ENCODE assay signal across 12 cellular contexts in genomic region chr19:38770228-38770950, GRCh38. TPM values are rescaled to one million over a fixed set of nuclear protein-coding genes. Genes with fewer than 3 reads are reported as not detected.
DNase-seq lines count a peak whose midpoint lies in the region; ATAC-seq and TF ChIP-seq lines count a peak whose summit lies in the region.
"Not testable (repeated sequence)": the region's sequence is repeated elsewhere in the genome, so short reads cannot be mapped to it uniquely, and the experiment has no call there.
"Had no signal": no experiment of that assay in that cellular context is flagged by ENCODE, and none has a peak within 500 bp of the region (broad histone marks: within the 10 kb centered on the region; RNA-seq: fewer than 3 reads in every experiment).

No MANE protein-coding gene starts in this region.

- H3K4me2 ChIP-seq in smooth muscle cell, result peak overlapping the region; percentile 77

- H3K36me3 ChIP-seq in left ventricle myocardium inferior; smooth muscle cell (ENCODE audit: low read depth): not testable (repeated sequence)

- not testable (repeated sequence) for H3K9me3 ChIP-seq in left ventricle myocardium inferior (replicated peaks); smooth muscle cell (replicated peaks; ENCODE audit: low read depth)

- H3K79me2 ChIP-seq in smooth muscle cell (ENCODE audit: low read depth), result not testable (repeated sequence)

- POLR2A ChIA-PET in T-cell (lab: Charles Lee), result not testable (repeated sequence)

- not testable (repeated sequence) for H3K9ac ChIP-seq in smooth muscle cell (ENCODE audit: low read depth)

- H3K27ac ChIP-seq in left ventricle myocardium inferior (replicated peaks), result peak overlapping the region; percentile 75
- H3K27ac ChIP-seq in smooth muscle cell (ENCODE audit: low read depth), result not testable (repeated sequence)

- not testable (repeated sequence) for H3K4me1 Mint-ChIP-seq in T-cell
- H3K4me1 Mint-ChIP-seq in naive B cell, result peaks cover 4 to 12% (median 8%) of the 10 kb centered on the region in 3 donors

- intact Hi-C loops in left ventricle myocardium inferior (cut with micrococcal nuclease), result not testable (repeated sequence)

- not testable (repeated sequence) for H3K9me3 Mint-ChIP-seq in T-cell, naive B cell

- H3K27ac Mint-ChIP-seq in T-cell, result not testable (repeated sequence)
- H3K27ac Mint-ChIP-seq in naive B cell, result peak overlapping the region in 1 of 6 donors; percentile 96

- CTCF ChIA-PET in T-cell (lab: Charles Lee), result interaction anchor here (0.9 to 1.5 kb wide), 6 partner anchors 61 to 665 kb away, joined by 3 to 7 read pairs (median 3); partner anchors contain the start of genes ECH1 (in 1 of the 2), MRPS12 (in 1 of the 2), RPS16 (in 1 of the 2) and SARS2 (in 1 of the 2)

- H3K4me3 ChIP-seq in choroid plexus epithelial cell (ENCODE audit: low read depth, low read length) (peak overlapping the region; percentile 44), left ventricle myocardium inferior (peak overlapping the region; percentile 56)
- not testable (repeated sequence) for H3K4me3 ChIP-seq in smooth muscle cell

- H4K20me1 ChIP-seq in smooth muscle cell (ENCODE audit: low read depth), result not testable (repeated sequence)

- H3K4me3 Mint-ChIP-seq in T-cell (peak overlapping the region in 2 of 3 donors; percentile 58 to 60), naive B cell (peak overlapping the region in 6 of 8 donors; percentile 42 to 89 (median 72))

- H3K27me3 Mint-ChIP-seq in T-cell, naive B cell: not testable (repeated sequence)

- not testable (repeated sequence) for H3F3A ChIP-seq in smooth muscle cell (ENCODE audit: low read depth)

- H3K27me3 ChIP-seq in left ventricle myocardium inferior (ENCODE audit: low read depth); smooth muscle cell (ENCODE audit: low read depth): not testable (repeated sequence)

- H3K4me1 ChIP-seq in left ventricle myocardium inferior; smooth muscle cell (ENCODE audit: low read depth): not testable (repeated sequence)

- DNase-seq in T-cell, result peak in 1 of 34 experiments; percentile 23
- DNase-seq in choroid plexus epithelial cell (ENCODE audit: low read depth); left ventricle myocardium inferior; naive B cell; smooth muscle cell (lab: John Stamatoyannopoulos, UW; ENCODE audit: unreplicated experiment): not testable (repeated sequence)

- peak overlapping the region; percentile 84 for H2AFZ ChIP-seq in smooth muscle cell (ENCODE audit: low read depth)

- ATAC-seq in GM18868 (IDR thresholded peaks at IDR 0.05; ENCODE audit: unreplicated experiment) (peak; percentile 22), HG02763 (IDR thresholded peaks at IDR 0.05; ENCODE audit: unreplicated experiment) (peak; percentile 14), T-cell (replicated peaks in 1 of 4) (peak; percentile 28 to 34 (median 33)), naive B cell (ENCODE audit: low read depth in 2 of 2) (peak; percentile 9 to 15)

- WGBS in smooth muscle cell (ENCODE audit: low lambda C conversion rate), result 40% methylated on average over 20 of the region's 58 CpGs

- TF ChIP-seq CTCF in choroid plexus epithelial cell (conservative IDR thresholded peaks at IDR 0.05; ENCODE audit: low read depth, low read length); left ventricle myocardium inferior (IDR thresholded peaks at IDR 0.05; ENCODE audit: borderline replicate concordance); smooth muscle cell (IDR thresholded peaks at IDR 0.05; ENCODE audit: borderline replicate concordance, insufficient read depth, poor library complexity, severe bottlenecking): not testable (repeated sequence)

- H3K36me3 Mint-ChIP-seq in T-cell, naive B cell: not testable (repeated sequence)

RNA-seq across cellular contexts. Expression of gene LGALS7, which starts 2.9 kb away (rescaled TPM):
- total RNA-seq in T-cell, result not detected
- total RNA-seq in left ventricle myocardium inferior, result not detected
- polyA plus RNA-seq in naive B cell (ENCODE audit: low read depth in 6 of 6), result not detected
- total RNA-seq in smooth muscle cell, result not detected in 2 replicates
- polyA plus RNA-seq in smooth muscle cell, result 3.4 TPM in 1 of 2 replicates, not detected in the other
- total RNA-seq: activated CD4-positive, alpha-beta memory T cell treated with anti-CD3 and anti-CD28 coated beads for 36 hours; HepG2; OCI-LY7 had no signal
- polyA plus RNA-seq: BJ, SK-N-SH had no signal

RNA-seq across cellular contexts. Expression of gene LGALS7B, which starts 18.6 kb away (rescaled TPM):
- total RNA-seq in T-cell, result not detected
- not detected for total RNA-seq in left ventricle myocardium inferior
- polyA plus RNA-seq in naive B cell (ENCODE audit: low read depth in 6 of 6), result 1 to 10 TPM in 1 of 6 donors, not detected in 5; 6.0 TPM
- 3.0 TPM in 1 of 2 replicates, not detected in the other for total RNA-seq in smooth muscle cell
- polyA plus RNA-seq in smooth muscle cell, result 0.56 TPM in 1 of 2 replicates, not detected in the other
- total RNA-seq: activated CD4-positive, alpha-beta memory T cell treated with anti-CD3 and anti-CD28 coated beads for 36 hours; OCI-LY7 had no signal
- polyA plus RNA-seq: BJ, SK-N-SH had no signal

RNA-seq across cellular contexts. Expression of gene CAPN12, which starts 26.1 kb away (rescaled TPM):
- total RNA-seq in T-cell (10 to 100 TPM in 2 of 5 donors, 1 to 10 TPM in 3; 2.5 to 13.8 (median 8.8) TPM), left ventricle myocardium inferior (0.22 TPM), smooth muscle cell (3.2 and 5.5 TPM in 2 replicates)
- polyA plus RNA-seq in naive B cell (ENCODE audit: low read depth in 6 of 6) (10 to 100 TPM in 4 of 6 donors, 1 to 10 TPM in 2; 3.3 to 25.4 (median 14.0) TPM), smooth muscle cell (1.4 and 6.5 TPM in 2 replicates)

RNA-seq across cellular contexts. Expression of gene LGALS4, which starts 42.4 kb away (rescaled TPM):
- 1 to 10 TPM; 3.8 to 8.8 (median 6.6) TPM for total RNA-seq in T-cell
- total RNA-seq in left ventricle myocardium inferior, result 0.82 TPM
- 1 to 10 TPM in 1 of 6 donors, not detected in 5; 1.4 TPM for polyA plus RNA-seq in naive B cell (ENCODE audit: low read depth in 6 of 6)
- not detected in 2 replicates for total RNA-seq in smooth muscle cell
- polyA plus RNA-seq in smooth muscle cell, result 1.3 and 2.4 TPM in 2 replicates
